ENCODE assay signal across 1 cellular context in genomic region chr12:24045816-24046257, GRCh38.
TF ChIP-seq lines count a peak whose summit lies in the region.

No MANE protein-coding gene starts in this region.

TF ChIP-seq in HEK293, 187 proteins besides CTCF, POLR2A, EP300 and RAD21 (continued from another document):
- TF ChIP-seq ZSCAN4 (tag by site-specific recombination; IDR thresholded peaks at IDR 0.05) (no peak), SP3 (tag by site-specific recombination; IDR thresholded peaks at IDR 0.05) (peak; percentile 36; the same call in 1 of the 2 replicates), ZNF660 (tag by site-specific recombination; IDR thresholded peaks at IDR 0.05) (no peak), ZNF529 (tag by site-specific recombination; IDR thresholded peaks at IDR 0.05; ENCODE audit: insufficient replicate concordance) (no peak), HOXC10 (CRISPR knock-in tag; IDR thresholded peaks at IDR 0.05) (no peak), ZFP69B (tag by site-specific recombination; IDR thresholded peaks at IDR 0.05) (no peak), ZNF211 (tag by site-specific recombination; IDR thresholded peaks at IDR 0.05; ENCODE audit: low read depth) (no peak), INSM2 (tag by site-specific recombination; IDR thresholded peaks at IDR 0.05) (no peak), ZNF76 (tag by site-specific recombination; IDR thresholded peaks at IDR 0.05; ENCODE audit: borderline replicate concordance, low read depth) (no peak), AEBP2 (tag by site-specific recombination; IDR thresholded peaks at IDR 0.05; ENCODE audit: borderline replicate concordance) (no peak), ZNF585B (tag by site-specific recombination; IDR thresholded peaks at IDR 0.05) (no peak), ZBTB17 (tag by site-specific recombination; IDR thresholded peaks at IDR 0.05) (no peak), ZNF266 (tag by site-specific recombination; IDR thresholded peaks at IDR 0.05; ENCODE audit: low read depth) (no peak), OVOL3 (tag by site-specific recombination; IDR thresholded peaks at IDR 0.05) (no peak), KLF17 (tag by site-specific recombination; IDR thresholded peaks at IDR 0.05) (no peak), ELK4 (IDR thresholded peaks at IDR 0.05; ENCODE audit: borderline replicate concordance, low read depth, low read length) (no peak), ZNF664 (tag by site-specific recombination; IDR thresholded peaks at IDR 0.05) (no peak), ZNF404 (tag by site-specific recombination; IDR thresholded peaks at IDR 0.05) (no peak), ZNF48 (tag by site-specific recombination; IDR thresholded peaks at IDR 0.05) (no peak), ZBTB8A (tag by site-specific recombination; IDR thresholded peaks at IDR 0.05) (no peak), ZNF398 (tag by site-specific recombination; IDR thresholded peaks at IDR 0.05) (peak; percentile 43; the same call in 1 of the 2 replicates), ZNF16 (tag by site-specific recombination; IDR thresholded peaks at IDR 0.05; ENCODE audit: low read depth) (no peak), ZNF239 (tag by site-specific recombination; IDR thresholded peaks at IDR 0.05) (no peak), PRDM4 (tag by site-specific recombination; IDR thresholded peaks at IDR 0.05) (no peak), ZNF37A (tag by site-specific recombination; IDR thresholded peaks at IDR 0.05) (no peak), ZNF169 (tag by site-specific recombination; IDR thresholded peaks at IDR 0.05) (no peak), ZNF626 (tag by site-specific recombination; IDR thresholded peaks at IDR 0.05) (no peak), KLF16 (tag by site-specific recombination; IDR thresholded peaks at IDR 0.05) (peak; percentile 43), SP2 (tag by site-specific recombination; IDR thresholded peaks at IDR 0.05) (no peak), ZBTB21 (tag by site-specific recombination; IDR thresholded peaks at IDR 0.05) (0 out of 2 replicates have a peak, but pooled peaks have one; percentile 30), ZNF580 (tag by site-specific recombination; IDR thresholded peaks at IDR 0.05) (no peak), ZNF341 (tag by site-specific recombination; IDR thresholded peaks at IDR 0.05; ENCODE audit: low read depth) (no peak)
